31 cellular contexts compared by ENCODE assay signal in genomic region chr15:95842576-95842975, GRCh38.
A peak's percentile ranks its signal among the peaks of the same experiment; 100 is the strongest.
DNase-seq lines count a peak whose midpoint lies in the region; ATAC-seq and TF ChIP-seq lines count a peak whose summit lies in the region.
"Had no signal": no experiment of that assay in that cellular context is flagged by ENCODE, and none has a peak within 500 bp of the region (broad histone marks: within the 10 kb centered on the region; RNA-seq: fewer than 3 reads in every experiment).

No MANE protein-coding gene starts in this region.

- 77 to 100% methylated on average over 3 to 6 of the region's 6 CpGs for WGBS in gastroesophageal sphincter (ENCODE audit: low coverage in 1 of 2), 2 donors

- no peak for TF ChIP-seq EP300 in gastroesophageal sphincter (IDR thresholded peaks at IDR 0.05)

- H3K27ac Mint-ChIP-seq in Calu3 (ENCODE audit: unreplicated experiment), result no peak overlapping the region
- H3K27ac Mint-ChIP-seq: CD14-positive monocyte; stimulated activated naive CD8-positive, alpha-beta T cell treated with anti-CD3 and anti-CD28 coated beads, Interleukin-15, amount 100 ng/mL, for 72 hours had no signal

- H3K36me3 ChIP-seq in KOPT-K1 (ENCODE audit: insufficient read depth, low read length) (no peaks in the 10 kb centered on the region), skeletal muscle tissue (ENCODE audit: control insufficient read depth in 3 of 3, insufficient read depth in 3 of 3, low read length in 3 of 3) (no peaks in the 10 kb centered on the region), gastroesophageal sphincter (no peaks in the 10 kb centered on the region)
- H3K36me3 ChIP-seq: brain microvascular endothelial cell, esophagus squamous epithelium, HAP-1, right atrium auricular region, SJSA1, spleen had no signal

- ATAC-seq in gastroesophageal sphincter, result no peak
- no peak for ATAC-seq in HG03442 (IDR thresholded peaks at IDR 0.05; ENCODE audit: unreplicated experiment)
- ATAC-seq: foreskin keratinocyte; natural killer cell treated with Interleukin-12 subunit alpha and Interleukin-12 subunit beta and Interleukin-15 and Interleukin-18, amount 100 ng/mL, for 72 hours; stimulated activated naive CD8-positive, alpha-beta T cell treated with anti-CD3 and anti-CD28 coated beads, Interleukin-15, amount 100 ng/mL, for 72 hours had no signal

- no peak overlapping the region for H3K4me3 ChIP-seq in skeletal muscle tissue (ENCODE audit: low read length in 3 of 3)
- H3K4me3 ChIP-seq in gastroesophageal sphincter, result no peak overlapping the region
- H3K4me3 ChIP-seq: dorsolateral prefrontal cortex, esophagus squamous epithelium, HAP-1, hepatocyte, right atrium auricular region, SJSA1, spleen had no signal

- H3K9me3 ChIP-seq in KOPT-K1 (ENCODE audit: insufficient read depth, low read length, poor library complexity, severe bottlenecking) (no peaks in the 10 kb centered on the region), skeletal muscle tissue (ENCODE audit: control insufficient read depth in 3 of 3, low read length in 3 of 3) (no peaks in the 10 kb centered on the region), gastroesophageal sphincter (no peaks in the 10 kb centered on the region)
- H3K9me3 ChIP-seq: esophagus squamous epithelium, HAP-1, right atrium auricular region, SJSA1, spleen had no signal

- H3K27ac ChIP-seq in KOPT-K1 (ENCODE audit: low read depth, low read length, poor library complexity, severe bottlenecking) (peak overlapping the region; percentile 60), skeletal muscle tissue (ENCODE audit: low read depth, low read length) (peak overlapping the region; percentile 51), gastroesophageal sphincter (no peak overlapping the region)
- H3K27ac ChIP-seq: brain microvascular endothelial cell, foreskin keratinocyte, hepatocyte, SJSA1, spleen had no signal

- H3K4me3 Mint-ChIP-seq in Calu3 (ENCODE audit: low read depth, unreplicated experiment), result no peak overlapping the region
- H3K4me3 Mint-ChIP-seq: CD14-positive monocyte; natural killer cell treated with Interleukin-12 subunit alpha and Interleukin-12 subunit beta and Interleukin-15 and Interleukin-18, amount 100 ng/mL, for 72 hours; stimulated activated naive CD8-positive, alpha-beta T cell treated with anti-CD3 and anti-CD28 coated beads, Interleukin-15, amount 100 ng/mL, for 72 hours had no signal

- no peaks in the 10 kb centered on the region for H3K27me3 Mint-ChIP-seq in Calu3 (ENCODE audit: unreplicated experiment)
- H3K27me3 Mint-ChIP-seq: natural killer cell treated with Interleukin-12 subunit alpha and Interleukin-12 subunit beta and Interleukin-15 and Interleukin-18, amount 100 ng/mL, for 72 hours; stimulated activated naive CD8-positive, alpha-beta T cell treated with anti-CD3 and anti-CD28 coated beads, Interleukin-15, amount 100 ng/mL, for 72 hours had no signal

- H3K27me3 ChIP-seq in skeletal muscle tissue (ENCODE audit: control insufficient read depth in 3 of 3, insufficient read depth in 3 of 3, low read length in 3 of 3) (no peaks in the 10 kb centered on the region), gastroesophageal sphincter (no peaks in the 10 kb centered on the region)
- H3K27me3 ChIP-seq: brain microvascular endothelial cell, dorsolateral prefrontal cortex, esophagus squamous epithelium, foreskin keratinocyte, hepatocyte, right atrium auricular region, SJSA1, spleen had no signal

- intact Hi-C loops in Calu3 (cut with micrococcal nuclease; ENCODE audit: unreplicated experiment), result no loop called here

- no peak for TF ChIP-seq POLR2A in gastroesophageal sphincter (IDR thresholded peaks at IDR 0.05)

- DNase-seq in COLO829 (ENCODE audit: low spot score) (peak; percentile 15), foreskin melanocyte (peak; percentile 18), Calu3 (no peak)
- DNase-seq: activated CD4-positive, alpha-beta T cell treated with anti-CD3 and anti-CD28 coated beads, Interleukin-2, amount 50 U/mL, for 48 hours; activated CD4-positive, CD25-positive, alpha-beta regulatory T cell; activated naive CD4-positive, alpha-beta T cell; cerebellar nuclear complex; DMS79 treated with DMSO at 0.1 percent for 48 hours; dorsolateral prefrontal cortex; esophagus squamous epithelium; foreskin keratinocyte; GF-D8; NCI-H1092; NCI-H1694; NCI-H446; NCI-H748 treated with DMSO at 0.1 percent for 48 hours; posterior cingulate gyrus; spleen; stimulated activated CD8-positive, alpha-beta memory T cell treated with anti-CD3 and anti-CD28 coated beads, Interleukin-4, amount 100 ng/mL, for 48 hours; stimulated activated naive CD8-positive, alpha-beta T cell treated with anti-CD3 and anti-CD28 coated beads, Interleukin-15, amount 100 ng/mL, for 72 hours had no signal

- H3K9ac ChIP-seq in skeletal muscle tissue (ENCODE audit: low read depth in 1 of 3, low read length in 3 of 3), result no peak overlapping the region

- no peaks in the 10 kb centered on the region for H3K4me1 Mint-ChIP-seq in Calu3 (ENCODE audit: low read depth, unreplicated experiment)
- H3K4me1 Mint-ChIP-seq: CD14-positive monocyte had no signal

- no peaks in the 10 kb centered on the region for H3K36me3 Mint-ChIP-seq in Calu3 (ENCODE audit: insufficient read depth, unreplicated experiment)
- H3K36me3 Mint-ChIP-seq: CD14-positive monocyte; natural killer cell treated with Interleukin-12 subunit alpha and Interleukin-12 subunit beta and Interleukin-15 and Interleukin-18, amount 100 ng/mL, for 72 hours had no signal

- no peaks in the 10 kb centered on the region for H3K9me3 Mint-ChIP-seq in Calu3 (ENCODE audit: low read depth, unreplicated experiment)
- H3K9me3 Mint-ChIP-seq: natural killer cell treated with Interleukin-12 subunit alpha and Interleukin-12 subunit beta and Interleukin-15 and Interleukin-18, amount 100 ng/mL, for 72 hours; stimulated activated naive CD8-positive, alpha-beta T cell treated with anti-CD3 and anti-CD28 coated beads, Interleukin-15, amount 100 ng/mL, for 72 hours had no signal

- no TSS peak for BruUV-seq in Calu3 (replicated peaks; lab: Mats Ljungman, UMichigan)

- peaks cover 0 to 6% (median 0%) of the 10 kb centered on the region in 3 donors for H3K4me1 ChIP-seq in skeletal muscle tissue (ENCODE audit: control insufficient read depth in 3 of 3, insufficient read depth in 3 of 3, low read length in 3 of 3)
- peaks cover 0 to 16% (median 9%) of the 10 kb centered on the region in 3 donors for H3K4me1 ChIP-seq in gastroesophageal sphincter
- H3K4me1 ChIP-seq: foreskin keratinocyte, right atrium auricular region had no signal

- TF ChIP-seq CTCF in gastroesophageal sphincter (IDR thresholded peaks at IDR 0.05), result no peak
- TF ChIP-seq CTCF in Calu3 (IDR thresholded peaks at IDR 0.05; ENCODE audit: unreplicated experiment), result no peak

- CTCF ChIA-PET in Calu3 (lab: Charles Lee), result no interaction called here

Comparison
In these comparisons a context has a peak if more than half of its experiments do, and no peak if none do; other contexts are left out.
1. H3K27ac ChIP-seq: peak in KOPT-K1 (single experiment) and skeletal muscle tissue (single experiment); none in gastroesophageal sphincter (0 of 4).